ENCODE assay signal across 16 cellular contexts in the genomic region with DNA sequence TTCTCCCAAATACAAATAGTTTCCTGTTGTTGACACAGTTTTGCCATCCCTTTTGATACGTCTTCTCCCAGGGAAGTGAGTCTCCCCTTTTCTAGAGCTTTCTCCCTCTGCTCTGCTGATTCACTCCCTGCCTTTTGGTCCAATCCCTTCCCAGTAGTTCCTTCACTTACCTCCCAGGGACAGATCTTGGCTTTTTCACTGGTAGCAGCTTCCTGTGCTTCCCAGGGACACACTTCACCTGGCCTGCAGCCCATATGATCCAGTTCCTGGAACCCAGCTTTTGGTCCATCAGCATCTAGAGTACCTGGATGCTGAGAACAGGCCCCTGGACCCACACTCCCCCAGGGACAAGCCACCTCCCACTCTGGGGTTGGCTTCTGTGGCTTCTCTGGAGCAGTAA. TPM values are rescaled to one million over a fixed set of nuclear protein-coding genes. Genes with fewer than 3 reads are reported as not detected.
"Had no signal": no experiment of that assay in that cellular context is flagged by ENCODE, and none has a peak within 500 bp of the region (broad histone marks: within the 10 kb centered on the region; RNA-seq: fewer than 3 reads in every experiment).

No MANE protein-coding gene starts in this region.

- H3K27me3 Mint-ChIP-seq: activated CD4-positive, alpha-beta memory T cell treated with anti-CD3 and anti-CD28 coated beads, Interleukin-2, amount 10 ng/mL, durations not matched to agents 7 days and 5 days; activated CD4-positive, alpha-beta T cell treated with anti-CD3 and anti-CD28 coated beads for 36 hours; activated naive CD8-positive, alpha-beta T cell treated with anti-CD3 and anti-CD28 coated beads for 36 hours had no signal

- H3K27ac ChIP-seq: left ventricle myocardium inferior, right atrium auricular region, WERI-Rb-1 had no signal

- H3K27ac Mint-ChIP-seq: activated CD4-positive, alpha-beta memory T cell treated with anti-CD3 and anti-CD28 coated beads, Interleukin-2, amount 10 ng/mL, durations not matched to agents 7 days and 5 days; activated CD4-positive, alpha-beta T cell treated with anti-CD3 and anti-CD28 coated beads for 36 hours; activated naive CD8-positive, alpha-beta T cell treated with anti-CD3 and anti-CD28 coated beads for 36 hours; progenitor cell of endocrine pancreas had no signal

- H3K4me3 ChIP-seq: left ventricle myocardium inferior, mucosa of descending colon, right atrium auricular region had no signal

- DNase-seq: activated CD4-positive, alpha-beta memory T cell treated with anti-CD3 and anti-CD28 coated beads, Interleukin-2, amount 10 ng/mL, durations not matched to agents 7 days and 5 days; activated CD4-positive, alpha-beta T cell treated with anti-CD3 and anti-CD28 coated beads for 36 hours; activated gamma-delta T cell; activated naive CD8-positive, alpha-beta T cell treated with anti-CD3 and anti-CD28 coated beads for 36 hours; activated T-cell treated with anti-CD3 and anti-CD28 coated beads, Interleukin-2, amount 50 U/mL, for 4 hours; left ventricle myocardium inferior; mucosa of descending colon; naive thymus-derived CD4-positive, alpha-beta T cell; small intestine; stimulated activated naive CD8-positive, alpha-beta T cell treated with anti-CD3 and anti-CD28 coated beads, Interleukin-15, Interleukin-2, amounts not matched to agents 100 U/mL and 50 U/mL, for 24 hours; T-helper 1 cell; trophoblast cell; WERI-Rb-1 had no signal

- ATAC-seq: activated CD4-positive, alpha-beta T cell treated with anti-CD3 and anti-CD28 coated beads for 36 hours; activated T-cell treated with anti-CD3 and anti-CD28 coated beads, Interleukin-2, amount 50 U/mL, for 4 hours; mucosa of descending colon; naive thymus-derived CD4-positive, alpha-beta T cell; stimulated activated naive CD8-positive, alpha-beta T cell treated with anti-CD3 and anti-CD28 coated beads, Interleukin-15, Interleukin-2, amounts not matched to agents 100 U/mL and 50 U/mL, for 24 hours had no signal

- H3K36me3 ChIP-seq: right atrium auricular region had no signal

- H3K27me3 ChIP-seq: right atrium auricular region had no signal

- H3K9me3 Mint-ChIP-seq: activated CD4-positive, alpha-beta memory T cell treated with anti-CD3 and anti-CD28 coated beads, Interleukin-2, amount 10 ng/mL, durations not matched to agents 7 days and 5 days; activated naive CD8-positive, alpha-beta T cell treated with anti-CD3 and anti-CD28 coated beads for 36 hours; activated T-cell treated with anti-CD3 and anti-CD28 coated beads, Interleukin-2, amount 50 U/mL, for 4 hours; naive thymus-derived CD4-positive, alpha-beta T cell had no signal

- H3K4me3 Mint-ChIP-seq: activated CD4-positive, alpha-beta memory T cell treated with anti-CD3 and anti-CD28 coated beads, Interleukin-2, amount 10 ng/mL, durations not matched to agents 7 days and 5 days; activated CD4-positive, alpha-beta T cell treated with anti-CD3 and anti-CD28 coated beads for 36 hours; activated naive CD8-positive, alpha-beta T cell treated with anti-CD3 and anti-CD28 coated beads for 36 hours; activated T-cell treated with anti-CD3 and anti-CD28 coated beads, Interleukin-2, amount 50 U/mL, for 4 hours; naive thymus-derived CD4-positive, alpha-beta T cell had no signal

- H3K9me3 ChIP-seq: left ventricle myocardium inferior, mucosa of descending colon, right atrium auricular region had no signal

RNA-seq across cellular contexts. Expression of a gene that starts 15.8 kb away (rescaled TPM):
- total RNA-seq: dermis microvascular lymphatic vessel endothelial cell, right atrium auricular region had no signal
